ENCODE assay signal across 18 cellular contexts in genomic region chr10:76252733-76253132, GRCh38.
DNase-seq lines count a peak whose midpoint lies in the region; ATAC-seq, FAIRE-seq and TF ChIP-seq lines count a peak whose summit lies in the region.
"Had no signal": no experiment of that assay in that cellular context is flagged by ENCODE, and none has a peak within 500 bp of the region (broad histone marks: within the 10 kb centered on the region; RNA-seq: fewer than 3 reads in every experiment).

No MANE protein-coding gene starts in this region.

- no peaks in the 10 kb centered on the region for H3K36me3 ChIP-seq in body of pancreas (replicated peaks in 1 of 2; ENCODE audit: insufficient read depth in 1 of 2, low read depth in 2 of 2)
- no peaks in the 10 kb centered on the region for H3K36me3 ChIP-seq in mesodermal cell (ENCODE audit: control insufficient read depth, insufficient read depth, low read length)
- H3K36me3 ChIP-seq in smooth muscle cell (ENCODE audit: low read depth) = no peaks in the 10 kb centered on the region
- no peaks in the 10 kb centered on the region for H3K36me3 ChIP-seq in HepG2 (replicated peaks in 1 of 2; ENCODE audit: control insufficient read depth in 1 of 2, insufficient read depth in 2 of 2, low read length in 2 of 2)

- H3K4me2 ChIP-seq in smooth muscle cell (peak overlapping the region; percentile 35), HepG2 (ENCODE audit: low read depth, low read length) (no peak overlapping the region)
- H3K4me2 ChIP-seq: GM23338, KMS-11 had no signal

- H3K9me3 Mint-ChIP-seq in activated naive CD4-positive, alpha-beta T cell treated with anti-CD3 and anti-CD28 coated beads, Interleukin-2, amount 10 ng/mL, durations not matched to agents 7 days and 5 days = no peaks in the 10 kb centered on the region
- H3K9me3 Mint-ChIP-seq: GM23338 had no signal

- no peak for TF ChIP-seq POLR2A in body of pancreas (IDR thresholded peaks at IDR 0.05)
- TF ChIP-seq POLR2A in HepG2 (IDR thresholded peaks at IDR 0.05; ENCODE audit: insufficient read depth in 1 of 2, low read depth in 2 of 2, low read length in 2 of 2) = no peak

- H4K20me1 ChIP-seq in smooth muscle cell (ENCODE audit: low read depth) (no peaks in the 10 kb centered on the region), HepG2 (ENCODE audit: insufficient read depth, low read length) (no peaks in the 10 kb centered on the region)

- H3K27me3 Mint-ChIP-seq in activated naive CD4-positive, alpha-beta T cell treated with anti-CD3 and anti-CD28 coated beads, Interleukin-2, amount 10 ng/mL, durations not matched to agents 7 days and 5 days = no peaks in the 10 kb centered on the region

- ATAC-seq in body of pancreas = peak; percentile 22
- ATAC-seq in GM21423 (IDR thresholded peaks at IDR 0.05; ENCODE audit: unreplicated experiment) = no peak
- no peak for ATAC-seq in HepG2
- ATAC-seq: CD8-positive, alpha-beta T cell; GM23338; PC-3 had no signal

- in situ Hi-C loops in HepG2 (cut with HindIII; ENCODE audit: extremely low pct_ligation_motif_present, low pct_unique_long_range_greater_than_20kb) = no loop called here

- CTCF ChIA-PET in activated naive CD4-positive, alpha-beta T cell treated with anti-CD3 and anti-CD28 coated beads, Interleukin-2, amount 10 ng/mL, durations not matched to agents 7 days and 5 days (lab: Charles Lee) = no interaction called here
- CTCF ChIA-PET in HepG2 (lab: Yijun Ruan, JAX; ENCODE audit: low intra/inter-chr PET ratio, low total read pairs) = no interaction called here

- 68 to 77% methylated on average over 5 to 7 of the region's 7 CpGs for WGBS in body of pancreas, 2 donors
- WGBS in mesodermal cell (ENCODE audit: insufficient coverage in 2 of 2), 2 experiments = 92% methylated on average over 2 to 4 of the region's 7 CpGs
- WGBS in smooth muscle cell (ENCODE audit: low lambda C conversion rate) = 51% methylated on average over 7 of the region's 7 CpGs
- 88% methylated on average over 7 of the region's 7 CpGs for WGBS in HepG2 (ENCODE audit: low lambda C conversion rate)

- no peaks in the 10 kb centered on the region for H3K4me1 Mint-ChIP-seq in activated naive CD4-positive, alpha-beta T cell treated with anti-CD3 and anti-CD28 coated beads, Interleukin-2, amount 10 ng/mL, durations not matched to agents 7 days and 5 days
- H3K4me1 Mint-ChIP-seq: GM23338 had no signal

- H3K9ac ChIP-seq in smooth muscle cell (ENCODE audit: low read depth) (no peak overlapping the region), HepG2 (ENCODE audit: insufficient read depth, low read depth, low read length) (no peak overlapping the region)
- H3K9ac ChIP-seq: KMS-11 had no signal

- H3K27ac Mint-ChIP-seq in activated naive CD4-positive, alpha-beta T cell treated with anti-CD3 and anti-CD28 coated beads, Interleukin-2, amount 10 ng/mL, durations not matched to agents 7 days and 5 days = no peak overlapping the region
- H3K27ac Mint-ChIP-seq: CD8-positive, alpha-beta T cell; GM23338 had no signal

- H3K4me3 ChIP-seq in body of pancreas = no peak overlapping the region
- H3K4me3 ChIP-seq in mesodermal cell (ENCODE audit: extremely low read depth, insufficient read depth, low read length, poor library complexity, severe bottlenecking) = no peak overlapping the region
- H3K4me3 ChIP-seq in smooth muscle cell = no peak overlapping the region
- no peak overlapping the region for H3K4me3 ChIP-seq in HepG2 (replicated peaks in 1 of 3; ENCODE audit: insufficient read depth in 1 of 3, low read depth in 2 of 3, low read length in 3 of 3)
- H3K4me3 ChIP-seq: GM23338 had no signal

- H3K27ac ChIP-seq in body of pancreas (peak overlapping the region in 3 of 4 donors; percentile 54 to 61 (median 59)), mesodermal cell (ENCODE audit: low read depth, low read length, severe bottlenecking) (peak overlapping the region; percentile 80), smooth muscle cell (ENCODE audit: low read depth) (peak overlapping the region; percentile 75), HepG2 (ENCODE audit: extremely low read length, insufficient read depth, low read length) (no peak overlapping the region)
- H3K27ac ChIP-seq: KMS-11, RWPE1 had no signal

- no peak overlapping the region for H2AFZ ChIP-seq in smooth muscle cell (ENCODE audit: low read depth)
- no peak overlapping the region for H2AFZ ChIP-seq in HepG2 (ENCODE audit: low read length)
- H2AFZ ChIP-seq: GM23338 had no signal

- H3K4me1 ChIP-seq in body of pancreas = peaks cover 8% of the 10 kb centered on the region
- no peaks in the 10 kb centered on the region for H3K4me1 ChIP-seq in mesodermal cell (ENCODE audit: control insufficient read depth, insufficient read depth, low read length, poor library complexity, severe bottlenecking)
- no peaks in the 10 kb centered on the region for H3K4me1 ChIP-seq in smooth muscle cell (ENCODE audit: low read depth)
- no peaks in the 10 kb centered on the region for H3K4me1 ChIP-seq in HepG2 (ENCODE audit: insufficient read depth, low read length)

- H3K9me3 ChIP-seq in body of pancreas (no peaks in the 10 kb centered on the region), mesodermal cell (ENCODE audit: control insufficient read depth, low read length) (no peaks in the 10 kb centered on the region), smooth muscle cell (replicated peaks; ENCODE audit: low read depth) (no peaks in the 10 kb centered on the region), HepG2 (ENCODE audit: low read length) (no peaks in the 10 kb centered on the region)

- DNase-seq in body of pancreas = peak in 1 of 4 donors; percentile 3
- DNase-seq in smooth muscle cell (lab: John Stamatoyannopoulos, UW; ENCODE audit: unreplicated experiment) = no peak
- no peak for DNase-seq in DMS53 (lab: John Stamatoyannopoulos, UW)
- DNase-seq in activated naive CD4-positive, alpha-beta T cell treated with anti-CD3 and anti-CD28 coated beads, Interleukin-2, amount 10 ng/mL, durations not matched to agents 7 days and 5 days = no peak
- DNase-seq in HepG2 (ENCODE audit: low spot score) = no peak
- DNase-seq: CD8-positive, alpha-beta T cell; DMS79; NCI-H1048; NCI-H1436 treated with DMSO at 0.1 percent for 48 hours; NCI-H2029 treated with DMSO at 0.1 percent for 48 hours; NCI-H2171 treated with DMSO at 0.1 percent for 48 hours; NCI-H82; PC-3 had no signal

- H3K36me3 Mint-ChIP-seq in activated naive CD4-positive, alpha-beta T cell treated with anti-CD3 and anti-CD28 coated beads, Interleukin-2, amount 10 ng/mL, durations not matched to agents 7 days and 5 days = no peaks in the 10 kb centered on the region
- H3K36me3 Mint-ChIP-seq: CD8-positive, alpha-beta T cell had no signal

- H3K79me2 ChIP-seq in smooth muscle cell (ENCODE audit: low read depth) (no peaks in the 10 kb centered on the region), HepG2 (ENCODE audit: insufficient read depth, low read length) (no peaks in the 10 kb centered on the region)

- intact Hi-C loops in body of pancreas (cut with DNase I) (no loop called here), HepG2 (cut with micrococcal nuclease; ENCODE audit: unreplicated experiment) (no loop called here)

- no peak overlapping the region for H3K4me3 Mint-ChIP-seq in activated naive CD4-positive, alpha-beta T cell treated with anti-CD3 and anti-CD28 coated beads, Interleukin-2, amount 10 ng/mL, durations not matched to agents 7 days and 5 days
- H3K4me3 Mint-ChIP-seq: CD8-positive, alpha-beta T cell; GM23338 had no signal

- TF ChIP-seq EP300 in HepG2 (IDR thresholded peaks at IDR 0.05; ENCODE audit: low read depth in 2 of 2, low read length in 2 of 2) = no peak
- TF ChIP-seq EP300 in HepG2 (CRISPR knock-in tag; IDR thresholded peaks at IDR 0.05; ENCODE audit: borderline replicate concordance) = no peak

- H3F3A ChIP-seq in smooth muscle cell (ENCODE audit: low read depth) = peaks cover 15% of the 10 kb centered on the region

- no peak for FAIRE-seq in HepG2 (lab: Jason Lieb, UNC)

- no peaks in the 10 kb centered on the region for H3K27me3 ChIP-seq in body of pancreas
- H3K27me3 ChIP-seq in smooth muscle cell (ENCODE audit: low read depth) = no peaks in the 10 kb centered on the region
- H3K27me3 ChIP-seq in HepG2 (ENCODE audit: control insufficient read depth in 1 of 2, insufficient read depth in 2 of 2, low read length in 2 of 2) = no peaks in the 10 kb centered on the region

- no peak for TF ChIP-seq RAD21 in HepG2 (CRISPR knock-in tag; IDR thresholded peaks at IDR 0.05)

- TF ChIP-seq CTCF in body of pancreas (IDR thresholded peaks at IDR 0.05) (no peak), smooth muscle cell (IDR thresholded peaks at IDR 0.05; ENCODE audit: borderline replicate concordance, insufficient read depth, poor library complexity, severe bottlenecking) (no peak), HepG2 (CRISPR knock-in tag; IDR thresholded peaks at IDR 0.05) (no peak)

- BruUV-seq in HepG2 (replicated peaks; lab: Mats Ljungman, UMichigan) = no TSS peak

- POLR2A ChIA-PET in HepG2 (lab: Yijun Ruan, JAX) = no interaction called here

TF ChIP-seq in HepG2, 621 proteins besides CTCF, POLR2A, EP300 and RAD21 (continues in another document):
- TF ChIP-seq SP140L (CRISPR knock-in tag; IDR thresholded peaks at IDR 0.05; ENCODE audit: borderline replicate concordance) = no peak
- no peak for TF ChIP-seq ZNF362 (CRISPR knock-in tag; IDR thresholded peaks at IDR 0.05; ENCODE audit: borderline replicate concordance)
- TF ChIP-seq GZF1 (CRISPR knock-in tag; IDR thresholded peaks at IDR 0.05) = no peak
- no peak for TF ChIP-seq GABPB1 (CRISPR knock-in tag; IDR thresholded peaks at IDR 0.05)
- TF ChIP-seq BORCS8-MEF2B (CRISPR knock-in tag; IDR thresholded peaks at IDR 0.05) = no peak
- no peak for TF ChIP-seq KLF12 (CRISPR knock-in tag; IDR thresholded peaks at IDR 0.05; ENCODE audit: borderline replicate concordance)
- no peak for TF ChIP-seq HNF4A (CRISPR knock-in tag; IDR thresholded peaks at IDR 0.05)
- no peak for TF ChIP-seq ERF (CRISPR knock-in tag; IDR thresholded peaks at IDR 0.05)
- no peak for TF ChIP-seq ZZZ3 (CRISPR knock-in tag; IDR thresholded peaks at IDR 0.05; ENCODE audit: borderline replicate concordance)
